In genomic region chr7:118861581-118861980, GRCh38 we compare ENCODE assay signal across 17 cellular contexts.
A peak's percentile ranks its signal among the peaks of the same experiment; 100 is the strongest.
DNase-seq lines count a peak whose midpoint lies in the region; ATAC-seq and TF ChIP-seq lines count a peak whose summit lies in the region.
"Had no signal": no experiment of that assay in that cellular context is flagged by ENCODE, and none has a peak within 500 bp of the region (broad histone marks: within the 10 kb centered on the region; RNA-seq: fewer than 3 reads in every experiment).

No MANE protein-coding gene starts in this region.

- H3K27ac ChIP-seq in A673 (ENCODE audit: low read depth, low read length, poor library complexity, severe bottlenecking) = peak overlapping the region; percentile 67
- no peak overlapping the region for H3K27ac ChIP-seq in HCT116 (ENCODE audit: low read depth, low read length)
- no peak overlapping the region for H3K27ac ChIP-seq in mesendoderm (ENCODE audit: low read depth, low read length)
- no peak overlapping the region for H3K27ac ChIP-seq in sigmoid colon
- H3K27ac ChIP-seq: 22Rv1; A549; BLaER1 treated with 17β-estradiol and CSF1 and Interleukin-3, amounts not matched to agents 10 nM and 100 nM had no signal

- no peaks in the 10 kb centered on the region for H3K9me2 ChIP-seq in HCT116 (ENCODE audit: insufficient read depth)

- H3K4ac ChIP-seq in mesendoderm (ENCODE audit: low read depth, low read length) = peak overlapping the region; percentile 36

- DNase-seq in A673 (ENCODE audit: low spot score) (no peak), HCT116 (ENCODE audit: low read depth, low spot score) (no peak), cerebellar cortex (ENCODE audit: low spot score) (peak; percentile 69), mesendoderm (no peak), KG1 (lab: John Stamatoyannopoulos, UW) (no peak), DMS114 treated with DMSO at 0.1 percent for 48 hours (lab: John Stamatoyannopoulos, UW; ENCODE audit: unreplicated experiment) (no peak), sigmoid colon (no peak)
- DNase-seq: Calu3; CD8-positive, alpha-beta T cell; GDM1; GOT3; H9 had no signal

- TF ChIP-seq EP300 in sigmoid colon (IDR thresholded peaks at IDR 0.05) = no peak

- BruUV-seq in A673 (replicated peaks; lab: Mats Ljungman, UMichigan) (no TSS peak), HCT116 (replicated peaks; lab: Mats Ljungman, UMichigan) (no TSS peak)

- no CpG with 5 or more reads among the region's 2 CpGs for WGBS in mesendoderm (ENCODE audit: extremely low coverage, insufficient coverage, low lambda C conversion rate)
- 87% methylated on average over 2 of the region's 2 CpGs for WGBS in sigmoid colon, 2 donors

- H3K9ac ChIP-seq in HCT116 (ENCODE audit: low read length) (no peak overlapping the region), mesendoderm (ENCODE audit: low read length) (no peak overlapping the region)
- H3K9ac ChIP-seq: BLaER1 treated with 17β-estradiol and CSF1 and Interleukin-3, amounts not matched to agents 10 nM and 100 nM had no signal

- H3K36me3 ChIP-seq in A673 (ENCODE audit: insufficient read depth, low read length, poor library complexity, severe bottlenecking) (no peaks in the 10 kb centered on the region), HCT116 (ENCODE audit: control insufficient read depth in 1 of 2, insufficient read depth in 2 of 2, low read length in 2 of 2) (no peaks in the 10 kb centered on the region), mesendoderm (ENCODE audit: control insufficient read depth, insufficient read depth, low read length) (no peaks in the 10 kb centered on the region), sigmoid colon (no peaks in the 10 kb centered on the region)
- H3K36me3 ChIP-seq: BLaER1 treated with 17β-estradiol and CSF1 and Interleukin-3, amounts not matched to agents 10 nM and 100 nM had no signal

- H4K20me1 ChIP-seq in HCT116 (ENCODE audit: insufficient read depth) = no peaks in the 10 kb centered on the region
- H4K20me1 ChIP-seq: BLaER1 treated with 17β-estradiol and CSF1 and Interleukin-3, amounts not matched to agents 10 nM and 100 nM had no signal

- intact Hi-C loops in A673 (cut with micrococcal nuclease; ENCODE audit: unreplicated experiment) (no loop called here), HCT116 (cut with micrococcal nuclease) (no loop called here), sigmoid colon (cut with DNase I) (no loop called here)

- no peak overlapping the region for H3K18ac ChIP-seq in mesendoderm (ENCODE audit: low read length)

- H2AFZ ChIP-seq in HCT116 (ENCODE audit: low read depth, low read length, poor library complexity, severe bottlenecking) = peak overlapping the region; percentile 18

- POLR2A ChIA-PET in A673 (lab: Charles Lee; ENCODE audit: low non-redundant PET) = no interaction called here
- POLR2A ChIA-PET in HCT116 (lab: Charles Lee) = no interaction called here

- H3K79me1 ChIP-seq in mesendoderm (ENCODE audit: low read length) = no peaks in the 10 kb centered on the region

- no peaks in the 10 kb centered on the region for H3K79me2 ChIP-seq in HCT116 (ENCODE audit: insufficient read depth, low read length)
- no peaks in the 10 kb centered on the region for H3K79me2 ChIP-seq in mesendoderm (ENCODE audit: control insufficient read depth, insufficient read depth, low read length)

- no peak overlapping the region for H3K4me3 ChIP-seq in A673 (ENCODE audit: low read depth, low read length, poor library complexity, severe bottlenecking)
- no peak overlapping the region for H3K4me3 ChIP-seq in HCT116 (replicated peaks in 1 of 2; ENCODE audit: low read depth in 1 of 2, low read length in 2 of 2)
- H3K4me3 ChIP-seq in mesendoderm (ENCODE audit: low read length) = no peak overlapping the region
- H3K4me3 ChIP-seq in sigmoid colon = no peak overlapping the region
- H3K4me3 ChIP-seq: A549; BLaER1 treated with 17β-estradiol and CSF1 and Interleukin-3, amounts not matched to agents 10 nM and 100 nM had no signal

- no peak overlapping the region for H4K5ac ChIP-seq in mesendoderm (ENCODE audit: low read length)

- H2BK15ac ChIP-seq in mesendoderm (replicated peaks; ENCODE audit: low read depth) = no peak overlapping the region

- H3K9me3 ChIP-seq in A673 (ENCODE audit: low read depth, low read length, poor library complexity, severe bottlenecking) (no peaks in the 10 kb centered on the region), HCT116 (ENCODE audit: control insufficient read depth in 1 of 2, insufficient read depth in 1 of 2, low read depth in 1 of 2, low read length in 2 of 2) (no peaks in the 10 kb centered on the region), sigmoid colon (no peaks in the 10 kb centered on the region)
- H3K9me3 ChIP-seq: A549 had no signal

- RAD21 ChIA-PET in HCT116 (lab: Charles Lee; ENCODE audit: low non-redundant PET in 1 of 2, low total read pairs in 2 of 2, uncharacterized antibody in 2 of 2, unreplicated experiment in 2 of 2) = no interaction called here

- H4K8ac ChIP-seq in mesendoderm (ENCODE audit: low read depth, low read length) = no peak overlapping the region

- H3K23ac ChIP-seq in mesendoderm (ENCODE audit: low read length) = no peak overlapping the region

- CTCF ChIA-PET in A673 (lab: Charles Lee) = no interaction called here
- CTCF ChIA-PET in HCT116 (lab: Charles Lee) = no interaction called here

- no peak overlapping the region for H2AK5ac ChIP-seq in mesendoderm (ENCODE audit: low read length)

- H3K4me2 ChIP-seq in HCT116 (ENCODE audit: low read length) = no peak overlapping the region
- no peak overlapping the region for H3K4me2 ChIP-seq in mesendoderm (ENCODE audit: low read length)
- H3K4me2 ChIP-seq: A549; BLaER1 treated with 17β-estradiol and CSF1 and Interleukin-3, amounts not matched to agents 10 nM and 100 nM had no signal

- TF ChIP-seq POLR2A in HCT116 (IDR thresholded peaks at IDR 0.05; ENCODE audit: borderline replicate concordance, extremely low read depth, insufficient read depth, insufficient read length) (no peak), sigmoid colon (IDR thresholded peaks at IDR 0.05) (no peak)

- H3K27me3 ChIP-seq in A673 (replicated peaks; ENCODE audit: insufficient read depth, low read depth, low read length, poor library complexity) = no peaks in the 10 kb centered on the region
- H3K27me3 ChIP-seq in HCT116 (ENCODE audit: insufficient read depth, low read length) = no peaks in the 10 kb centered on the region
- no peaks in the 10 kb centered on the region for H3K27me3 ChIP-seq in mesendoderm (ENCODE audit: insufficient read depth, low read length, poor library complexity)
- H3K27me3 ChIP-seq in sigmoid colon = no peaks in the 10 kb centered on the region
- H3K27me3 ChIP-seq: BLaER1 treated with 17β-estradiol and CSF1 and Interleukin-3, amounts not matched to agents 10 nM and 100 nM had no signal

- ATAC-seq in HCT116 (no peak), GM21786 (IDR thresholded peaks at IDR 0.05; ENCODE audit: unreplicated experiment) (no peak)
- ATAC-seq: A549; CD8-positive, alpha-beta T cell; HepG2 had no signal

- H2BK120ac ChIP-seq in mesendoderm (ENCODE audit: low read depth, low read length) = no peak overlapping the region

- TF ChIP-seq RAD21 in HCT116 (IDR thresholded peaks at IDR 0.05; ENCODE audit: low read depth) = no peak

- TF ChIP-seq CTCF in A673 (conservative IDR thresholded peaks at IDR 0.05; ENCODE audit: low read depth, low read length) = no peak
- TF ChIP-seq CTCF in HCT116 (IDR thresholded peaks at IDR 0.05 in 2 of 3, conservative IDR thresholded peaks at IDR 0.05 in 1 of 3; ENCODE audit: borderline replicate concordance in 1 of 3, insufficient read depth in 1 of 3, low read depth in 2 of 3, low read length in 2 of 3) = no peak
- no peak for TF ChIP-seq CTCF in sigmoid colon (IDR thresholded peaks at IDR 0.05)

- H3K4me1 ChIP-seq in A673 (ENCODE audit: insufficient read depth, low read length, poor library complexity, severe bottlenecking) (peaks cover 4% of the 10 kb centered on the region), HCT116 (ENCODE audit: control insufficient read depth in 1 of 2, insufficient read depth in 2 of 2, low read length in 2 of 2) (no peaks in the 10 kb centered on the region), mesendoderm (ENCODE audit: control insufficient read depth, low read depth, low read length) (no peaks in the 10 kb centered on the region), sigmoid colon (no peaks in the 10 kb centered on the region)
- H3K4me1 ChIP-seq: A549; BLaER1 treated with 17β-estradiol and CSF1 and Interleukin-3, amounts not matched to agents 10 nM and 100 nM had no signal

- H3K56ac ChIP-seq in mesendoderm (ENCODE audit: low read length) = no peak overlapping the region

- no peak overlapping the region for H2BK5ac ChIP-seq in mesendoderm (ENCODE audit: low read length)

TF ChIP-seq in HCT116, 20 proteins besides CTCF, POLR2A, EP300 and RAD21:
- TF ChIP-seq ZBTB33 (IDR thresholded peaks at IDR 0.05; ENCODE audit: extremely low read depth, insufficient replicate concordance, low read length) = no peak
